In the genomic region with DNA sequence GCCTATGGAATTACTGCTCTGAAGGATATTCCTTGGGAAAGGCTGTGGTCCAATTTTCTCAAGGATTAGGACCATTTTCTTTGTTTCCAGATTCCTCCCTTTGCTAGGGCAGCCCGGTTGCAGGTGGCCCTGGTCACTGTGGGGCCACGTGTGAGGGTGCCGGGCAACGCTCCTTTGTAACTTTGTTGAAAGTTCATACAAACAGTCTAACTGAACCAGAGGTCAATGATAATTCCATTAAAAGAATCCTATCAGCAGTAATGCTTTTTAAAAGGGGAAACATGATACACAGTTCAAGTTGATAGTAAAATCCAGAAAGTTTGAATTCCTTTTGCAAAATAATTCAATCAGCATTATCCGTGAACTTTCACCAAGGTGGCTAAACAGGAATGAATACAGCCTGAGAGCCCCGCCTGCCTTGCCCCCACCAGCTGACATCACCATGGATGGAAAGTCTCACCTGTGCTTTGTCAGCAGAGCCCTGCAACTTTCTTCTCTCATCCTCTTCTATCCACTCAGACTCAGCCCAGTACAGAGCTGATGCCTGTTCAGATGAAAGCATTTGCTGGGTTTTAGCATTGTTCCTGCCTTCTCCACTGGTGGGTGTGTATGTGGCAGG, we compare ENCODE assay signal across 24 cellular contexts.
"Had no signal": no experiment of that assay in that cellular context is flagged by ENCODE, and none has a peak within 500 bp of the region (broad histone marks: within the 10 kb centered on the region; RNA-seq: fewer than 3 reads in every experiment).

No MANE protein-coding gene starts in this region.

- H3K4me1 ChIP-seq: colonic mucosa, left lung, pancreas had no signal

- H3K27me3 ChIP-seq: colonic mucosa, esophagus squamous epithelium, pancreas, tibial artery had no signal

- H3K27ac ChIP-seq: colonic mucosa, esophagus squamous epithelium, gastroesophageal sphincter, left lung, lower lobe of right lung, pancreas, psoas muscle, tibial artery had no signal

- DNase-seq: caudate nucleus; colonic mucosa; dermis blood vessel endothelial cell; esophagus squamous epithelium; foreskin fibroblast; head of caudate nucleus; hippocampal formation; left lung; lower lobe of right lung; natural killer cell; occipital lobe; pancreas; psoas muscle; retina; stimulated activated CD4-positive, alpha-beta T cell treated with anti-CD3 and anti-CD28 coated beads, Interleukin-4, amount 100 ng/mL, for 1 hour; stimulated activated CD8-positive, alpha-beta memory T cell treated with anti-CD3 and anti-CD28 coated beads, Interleukin-4, amount 100 ng/mL, for 48 hours; stimulated activated naive CD8-positive, alpha-beta T cell treated with anti-CD3 and anti-CD28 coated beads, Interleukin-15, Interleukin-2, amounts not matched to agents 100 U/mL and 50 U/mL, for 24 hours; tibial artery had no signal

- H3K36me3 ChIP-seq: colonic mucosa, esophagus squamous epithelium, gastroesophageal sphincter, left lung, lower lobe of right lung, pancreas, tibial artery had no signal

- H3K4me3 Mint-ChIP-seq: memory B cell; mesothelial cell of epicardium; natural killer cell; neural crest cell; stimulated activated effector memory CD8-positive, alpha-beta T cell treated with anti-CD3 and anti-CD28 coated beads, Interleukin-12 subunit alpha, Interleukin-12 subunit beta, amount 100 ng/mL, for 72 hours had no signal

- H3K9me3 ChIP-seq: colonic mucosa, esophagus squamous epithelium, gastroesophageal sphincter, left lung, lower lobe of right lung, pancreas, psoas muscle, tibial artery had no signal

- H3K36me3 Mint-ChIP-seq: memory B cell; mesothelial cell of epicardium; natural killer cell; stimulated activated effector memory CD8-positive, alpha-beta T cell treated with anti-CD3 and anti-CD28 coated beads, Interleukin-12 subunit alpha, Interleukin-12 subunit beta, amount 100 ng/mL, for 72 hours had no signal

- H3K4me1 Mint-ChIP-seq: memory B cell; natural killer cell; stimulated activated effector memory CD8-positive, alpha-beta T cell treated with anti-CD3 and anti-CD28 coated beads, Interleukin-12 subunit alpha, Interleukin-12 subunit beta, amount 100 ng/mL, for 72 hours had no signal

- ATAC-seq: gastroesophageal sphincter; left lung; lower lobe of right lung; natural killer cell; pancreas; psoas muscle; stimulated activated effector memory CD8-positive, alpha-beta T cell treated with anti-CD3 and anti-CD28 coated beads, Interleukin-12 subunit alpha, Interleukin-12 subunit beta, amount 100 ng/mL, for 72 hours; stimulated activated naive CD8-positive, alpha-beta T cell treated with anti-CD3 and anti-CD28 coated beads, Interleukin-15, Interleukin-2, amounts not matched to agents 100 U/mL and 50 U/mL, for 24 hours had no signal

- H3K9me3 Mint-ChIP-seq: mesothelial cell of epicardium; natural killer cell; stimulated activated effector memory CD8-positive, alpha-beta T cell treated with anti-CD3 and anti-CD28 coated beads, Interleukin-12 subunit alpha, Interleukin-12 subunit beta, amount 100 ng/mL, for 72 hours had no signal

- H3K27ac Mint-ChIP-seq: memory B cell; mesothelial cell of epicardium; natural killer cell; stimulated activated effector memory CD8-positive, alpha-beta T cell treated with anti-CD3 and anti-CD28 coated beads, Interleukin-12 subunit alpha, Interleukin-12 subunit beta, amount 100 ng/mL, for 72 hours had no signal

- H3K4me3 ChIP-seq: colonic mucosa, esophagus squamous epithelium, gastroesophageal sphincter, left lung, lower lobe of right lung, pancreas, psoas muscle, smooth muscle cell, tibial artery had no signal
